ENCODE assay signal across 16 cellular contexts in the genomic region with DNA sequence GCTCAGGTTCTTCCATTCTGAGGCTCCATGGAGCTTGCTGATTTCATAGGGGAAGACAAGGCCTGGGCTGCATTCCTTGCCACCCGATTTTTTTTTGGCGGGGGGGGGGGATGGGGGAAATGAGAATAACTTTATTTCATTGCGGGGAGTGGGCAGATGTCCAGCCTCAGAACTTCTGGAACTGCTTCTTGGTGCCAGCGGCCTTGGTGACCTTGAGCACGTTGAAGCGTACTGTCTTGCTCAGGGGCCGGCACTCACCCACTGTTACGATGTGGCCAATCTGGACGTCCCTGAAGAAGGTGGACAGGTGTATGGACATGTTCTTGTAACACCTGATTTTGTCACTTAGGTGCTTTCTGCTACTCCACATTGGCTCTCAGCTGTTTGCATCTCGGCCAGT. TPM values are rescaled to one million over a fixed set of nuclear protein-coding genes. Genes with fewer than 3 reads are reported as not detected.
"Had no signal": no experiment of that assay in that cellular context is flagged by ENCODE, and none has a peak within 500 bp of the region (broad histone marks: within the 10 kb centered on the region; RNA-seq: fewer than 3 reads in every experiment).

No MANE protein-coding gene starts in this region.

- H3K27ac ChIP-seq: colonic mucosa had no signal

- H3K9me3 Mint-ChIP-seq: activated B cell treated with CpG ODN at 0.5 μM for 24 hours; activated naive CD8-positive, alpha-beta T cell treated with anti-CD3 and anti-CD28 coated beads for 36 hours; naive thymus-derived CD8-positive, alpha-beta T cell had no signal

- H3K4me3 ChIP-seq: colonic mucosa, mucosa of descending colon, tibial artery had no signal

- H3K9me3 ChIP-seq: colonic mucosa, mucosa of descending colon, tibial artery had no signal

- ATAC-seq: mucosa of descending colon; naive thymus-derived CD8-positive, alpha-beta T cell; SK-N-SH treated with all-trans-retinoic acid at 6 μM for 48 hours had no signal

- DNase-seq: activated B cell treated with CpG ODN at 0.5 μM for 24 hours; activated CD4-positive, alpha-beta T cell treated with anti-CD3 and anti-CD28 coated beads, Interleukin-2, amount 50 U/mL, for 1 hour; activated effector memory CD4-positive, alpha-beta T cell treated with anti-CD3 and anti-CD28 coated beads, Interleukin-2, amount 50 U/mL, for 16 hours; activated naive CD8-positive, alpha-beta T cell treated with anti-CD3 and anti-CD28 coated beads for 36 hours; aorta; caudate nucleus; colonic mucosa; effector CD4-positive, alpha-beta T cell; hypothalamus; mucosa of descending colon; naive thymus-derived CD8-positive, alpha-beta T cell; stimulated activated CD4-positive, alpha-beta T cell treated with anti-CD3 and anti-CD28 coated beads, Interleukin-4, amount 100 ng/mL, for 4 hours; tibial artery had no signal

- H3K4me3 Mint-ChIP-seq: activated B cell treated with CpG ODN at 0.5 μM for 24 hours; activated naive CD8-positive, alpha-beta T cell treated with anti-CD3 and anti-CD28 coated beads for 36 hours; naive thymus-derived CD8-positive, alpha-beta T cell had no signal

- H3K36me3 ChIP-seq: colonic mucosa, tibial artery had no signal

- H3K27me3 ChIP-seq: colonic mucosa, tibial artery had no signal

- H3K27ac Mint-ChIP-seq: activated B cell treated with CpG ODN at 0.5 μM for 24 hours; activated naive CD8-positive, alpha-beta T cell treated with anti-CD3 and anti-CD28 coated beads for 36 hours had no signal

- H3K27me3 Mint-ChIP-seq: activated B cell treated with CpG ODN at 0.5 μM for 24 hours; activated naive CD8-positive, alpha-beta T cell treated with anti-CD3 and anti-CD28 coated beads for 36 hours; naive thymus-derived CD8-positive, alpha-beta T cell had no signal

RNA-seq across cellular contexts. Expression of a gene that starts 28.9 kb away (rescaled TPM):
- total RNA-seq: activated naive CD8-positive, alpha-beta T cell treated with anti-CD3 and anti-CD28 coated beads for 36 hours; lung microvascular endothelial cell; pulmonary artery endothelial cell had no signal
- polyA plus RNA-seq: naive thymus-derived CD8-positive, alpha-beta T cell had no signal
